Comparison of ENCODE assay signal across 16 cellular contexts in genomic region chr12:6786416-6787094, GRCh38. TPM values are rescaled to one million over a fixed set of nuclear protein-coding genes. Genes with fewer than 3 reads are reported as not detected.
A peak's percentile ranks its signal among the peaks of the same experiment; 100 is the strongest.
DNase-seq lines count a peak whose midpoint lies in the region; TF ChIP-seq lines count a peak whose summit lies in the region.
"Had no signal": no experiment of that assay in that cellular context is flagged by ENCODE, and none has a peak within 500 bp of the region (broad histone marks: within the 10 kb centered on the region; RNA-seq: fewer than 3 reads in every experiment).

No MANE protein-coding gene starts in this region.

- H3K4me1 Mint-ChIP-seq in CD14-positive monocyte (peaks cover 67% of the 10 kb centered on the region), endothelial cell (ENCODE audit: unreplicated experiment) (peaks cover 43% of the 10 kb centered on the region)
- H3K4me1 Mint-ChIP-seq in activated CD4-positive, alpha-beta memory T cell treated with anti-CD3 and anti-CD28 coated beads for 36 hours (ENCODE audit: low read depth) = peaks cover 62% of the 10 kb centered on the region

- peaks cover 0 to 2% of the 10 kb centered on the region in 2 donors for H3K36me3 Mint-ChIP-seq in CD14-positive monocyte
- H3K36me3 Mint-ChIP-seq in activated CD4-positive, alpha-beta memory T cell treated with anti-CD3 and anti-CD28 coated beads for 36 hours = peaks cover 13% of the 10 kb centered on the region
- peaks cover 4% of the 10 kb centered on the region for H3K36me3 Mint-ChIP-seq in endothelial cell (ENCODE audit: low read depth, unreplicated experiment)

- DNase-seq in CD14-positive monocyte (ENCODE audit: low spot score) (no peak), ELF-1 (ENCODE audit: low read depth, low spot score) (peak; percentile 47), endothelial cell (ENCODE audit: low spot score) (no peak), RPMI8226 (no peak), epidermal melanocyte (ENCODE audit: insufficient read length, low spot score) (no peak)
- DNase-seq in activated CD4-positive, alpha-beta memory T cell treated with anti-CD3 and anti-CD28 coated beads for 36 hours = peak; percentile 34
- no peak for DNase-seq in activated CD8-positive, alpha-beta memory T cell treated with anti-CD3 and anti-CD28 coated beads, Interleukin-2, amount 50 U/mL, for 4 hours
- no peak for DNase-seq in effector CD4-positive, alpha-beta T cell
- DNase-seq: activated CD4-positive, alpha-beta T cell treated with anti-CD3 and anti-CD28 coated beads, Interleukin-2, amount 50 U/mL, for 48 hours; AML-193; cerebellar nuclear complex; NCI-H2081 treated with DMSO at 0.1 percent for 48 hours; nephron progenitor cell; stimulated activated CD8-positive, alpha-beta memory T cell treated with anti-CD3 and anti-CD28 coated beads, Interleukin-4, amount 100 ng/mL, for 48 hours; upper lobe of left lung had no signal

- POLR2A ChIA-PET in activated CD4-positive, alpha-beta memory T cell treated with anti-CD3 and anti-CD28 coated beads for 36 hours (lab: Charles Lee) = interaction anchor here (0.8 to 1.7 kb wide), 4 partner anchors 9 to 65 kb away, joined by 3 to 6 read pairs (median 3); partner anchors contain the start of genes LAG3 and USP5

- intact Hi-C loops in CD14-positive monocyte (cut with micrococcal nuclease) = no loop called here
- intact Hi-C loops in activated CD4-positive, alpha-beta memory T cell treated with anti-CD3 and anti-CD28 coated beads for 36 hours (cut with micrococcal nuclease) = loop anchor here (5.0 to 10.0 kb wide), 2 partner anchors 179 to 332 kb away; partner anchors contain the start of genes CHD4 and TAPBPL

- no peaks in the 10 kb centered on the region for H3K9me3 Mint-ChIP-seq in CD14-positive monocyte
- H3K9me3 Mint-ChIP-seq in activated CD4-positive, alpha-beta memory T cell treated with anti-CD3 and anti-CD28 coated beads for 36 hours = no peaks in the 10 kb centered on the region
- H3K9me3 Mint-ChIP-seq in endothelial cell (ENCODE audit: unreplicated experiment) = no peaks in the 10 kb centered on the region
- H3K9me3 Mint-ChIP-seq: nephron progenitor cell had no signal

- TF ChIP-seq CTCF in CD14-positive monocyte (IDR thresholded peaks at IDR 0.05) (no peak), endothelial cell (IDR thresholded peaks at IDR 0.05; ENCODE audit: unreplicated experiment) (no peak)

- H3K4me3 Mint-ChIP-seq in CD14-positive monocyte (no peak overlapping the region), endothelial cell (ENCODE audit: unreplicated experiment) (no peak overlapping the region)
- H3K4me3 Mint-ChIP-seq in activated CD4-positive, alpha-beta memory T cell treated with anti-CD3 and anti-CD28 coated beads for 36 hours = peak overlapping the region; percentile 51
- H3K4me3 Mint-ChIP-seq: nephron progenitor cell had no signal

- H3K27me3 Mint-ChIP-seq in CD14-positive monocyte (ENCODE audit: low read depth in 3 of 3) = peaks cover 0 to 2% (median 1%) of the 10 kb centered on the region in 3 donors
- H3K27me3 Mint-ChIP-seq in activated CD4-positive, alpha-beta memory T cell treated with anti-CD3 and anti-CD28 coated beads for 36 hours = no peaks in the 10 kb centered on the region
- H3K27me3 Mint-ChIP-seq in endothelial cell (ENCODE audit: unreplicated experiment) = peaks cover 1% of the 10 kb centered on the region

- CTCF ChIA-PET in activated CD4-positive, alpha-beta memory T cell treated with anti-CD3 and anti-CD28 coated beads for 36 hours (lab: Charles Lee) = interaction anchor here (0.6 to 10.5 kb wide), 7 partner anchors 8 to 102 kb away, joined by 3 to 81 read pairs (median 4); partner anchors contain the start of genes MLF2 and PTMS

- H3K27ac Mint-ChIP-seq in CD14-positive monocyte (peak overlapping the region in 4 of 7 donors; percentile 21 to 35 (median 32)), endothelial cell (ENCODE audit: unreplicated experiment) (peak overlapping the region; percentile 80)
- H3K27ac Mint-ChIP-seq in activated CD4-positive, alpha-beta memory T cell treated with anti-CD3 and anti-CD28 coated beads for 36 hours = peak overlapping the region; percentile 81
- H3K27ac Mint-ChIP-seq: nephron progenitor cell had no signal

RNA-seq across cellular contexts. Expression of gene CD4, which starts 2.8 kb away (rescaled TPM):
- polyA plus RNA-seq in CD14-positive monocyte = 100 to 1,000 TPM; 269 to 371 TPM
- 100 to 1,000 TPM; 290 to 300 TPM for total RNA-seq in activated CD4-positive, alpha-beta memory T cell treated with anti-CD3 and anti-CD28 coated beads for 36 hours
- 4.7 TPM for total RNA-seq in endothelial cell (ENCODE audit: unreplicated experiment)

RNA-seq across cellular contexts. Expression of gene LAG3, which starts 14.2 kb away (rescaled TPM):
- not detected for polyA plus RNA-seq in CD14-positive monocyte
- 100 to 1,000 TPM; 169 to 172 TPM for total RNA-seq in activated CD4-positive, alpha-beta memory T cell treated with anti-CD3 and anti-CD28 coated beads for 36 hours
- 7.6 TPM for total RNA-seq in endothelial cell (ENCODE audit: unreplicated experiment)
- total RNA-seq: epithelial cell of proximal tubule had no signal

RNA-seq across cellular contexts. Expression of gene PTMS, which starts 20.4 kb away (rescaled TPM):
- polyA plus RNA-seq in CD14-positive monocyte = 1 to 10 TPM; 2.4 to 2.6 TPM
- total RNA-seq in activated CD4-positive, alpha-beta memory T cell treated with anti-CD3 and anti-CD28 coated beads for 36 hours = 100 to 1,000 TPM; 104 to 109 TPM
- 864 TPM for total RNA-seq in endothelial cell (ENCODE audit: unreplicated experiment)

RNA-seq across cellular contexts. Expression of gene MLF2, which starts 33.6 kb away (rescaled TPM):
- 100 to 1,000 TPM; 113 to 140 TPM for polyA plus RNA-seq in CD14-positive monocyte
- 100 to 1,000 TPM; 140 to 141 TPM for total RNA-seq in activated CD4-positive, alpha-beta memory T cell treated with anti-CD3 and anti-CD28 coated beads for 36 hours
- total RNA-seq in endothelial cell (ENCODE audit: unreplicated experiment) = 118 TPM

RNA-seq across cellular contexts. Expression of gene GPR162, which starts 35.1 kb away (rescaled TPM):
- 10 to 100 TPM; 15.1 to 16.0 TPM for polyA plus RNA-seq in CD14-positive monocyte
- total RNA-seq in activated CD4-positive, alpha-beta memory T cell treated with anti-CD3 and anti-CD28 coated beads for 36 hours = under 1 TPM in 1 of 2 experiments, not detected in 1; 0.31 TPM
- total RNA-seq in endothelial cell (ENCODE audit: unreplicated experiment) = 52.7 TPM

Comparison
In these comparisons a context has a peak if more than half of its experiments do, and no peak if none do; other contexts are left out.
1. DNase-seq: peak in ELF-1 (single experiment) and activated CD4-positive, alpha-beta memory T cell treated with anti-CD3 and anti-CD28 coated beads for 36 hours (single experiment); none in CD14-positive monocyte (single experiment), endothelial cell (single experiment), activated CD8-positive, alpha-beta memory T cell treated with anti-CD3 and anti-CD28 coated beads, Interleukin-2, amount 50 U/mL, for 4 hours (single experiment), RPMI8226 (single experiment), epidermal melanocyte (single experiment) and effector CD4-positive, alpha-beta T cell (single experiment).
2. RNA of gene CD4, which starts 2.8 kb away (total RNA-seq): 290 to 300 TPM in activated CD4-positive, alpha-beta memory T cell treated with anti-CD3 and anti-CD28 coated beads for 36 hours; 4.7 TPM in endothelial cell (single experiment); every median in the first group is over 10 times any median in the second.
3. RNA of gene LAG3, which starts 14.2 kb away (total RNA-seq): 169 to 172 TPM in activated CD4-positive, alpha-beta memory T cell treated with anti-CD3 and anti-CD28 coated beads for 36 hours; 7.6 TPM in endothelial cell (single experiment); every median in the first group is over 10 times any median in the second.
4. Peak in every context shown above with its lines, with median percentiles within 50 percentile points of each other: H3K27ac Mint-ChIP-seq.